ENCODE assay signal across 14 cellular contexts in the genomic region with DNA sequence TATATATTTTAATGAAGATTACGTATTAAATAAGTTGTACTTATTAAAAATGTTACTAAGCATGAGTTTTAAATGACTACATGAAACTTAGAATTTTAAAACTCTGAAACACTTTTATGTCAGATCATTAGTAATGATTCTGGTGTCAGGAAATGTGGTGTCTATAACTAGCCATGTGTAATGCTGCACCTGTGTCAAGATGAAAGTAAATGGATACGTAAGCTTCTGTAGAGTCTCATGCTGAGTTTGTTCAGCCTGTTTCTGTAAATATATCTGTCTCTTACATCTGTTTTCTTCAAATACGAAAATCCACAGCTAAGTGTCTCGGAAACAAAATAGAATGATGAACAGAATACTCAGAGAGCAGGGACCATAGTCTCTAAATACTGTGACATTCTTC.
"Had no signal": no experiment of that assay in that cellular context is flagged by ENCODE, and none has a peak within 500 bp of the region (broad histone marks: within the 10 kb centered on the region; RNA-seq: fewer than 3 reads in every experiment).

No MANE protein-coding gene starts in this region.

- H3K27me3 ChIP-seq: right atrium auricular region, thyroid gland, vagina had no signal

- H3K36me3 Mint-ChIP-seq: naive thymus-derived CD8-positive, alpha-beta T cell had no signal

- H3K27me3 Mint-ChIP-seq: activated CD4-positive, alpha-beta T cell treated with anti-CD3 and anti-CD28 coated beads, Interleukin-2, amount 10 ng/mL, durations not matched to agents 24 days and 14 days had no signal

- DNase-seq: activated CD4-positive, alpha-beta T cell treated with anti-CD3 and anti-CD28 coated beads, Interleukin-2, amount 10 ng/mL, durations not matched to agents 24 days and 14 days; activated naive CD4-positive, alpha-beta T cell treated with anti-CD3 and anti-CD28 coated beads for 36 hours; foreskin melanocyte; head of caudate nucleus; mucosa of descending colon; naive thymus-derived CD8-positive, alpha-beta T cell; posterior cingulate gyrus; thyroid gland had no signal

- H3K27ac ChIP-seq: right atrium auricular region, skin epidermis, thyroid gland, vagina had no signal

- H3K4me1 Mint-ChIP-seq: activated CD4-positive, alpha-beta T cell treated with anti-CD3 and anti-CD28 coated beads, Interleukin-2, amount 10 ng/mL, durations not matched to agents 24 days and 14 days; naive thymus-derived CD8-positive, alpha-beta T cell had no signal

- H3K4me3 ChIP-seq: mucosa of descending colon, right atrium auricular region, skin epidermis, thyroid gland, vagina had no signal

- H3K9me3 ChIP-seq: mucosa of descending colon, right atrium auricular region, thyroid gland, vagina had no signal

- H3K4me3 Mint-ChIP-seq: activated CD4-positive, alpha-beta T cell treated with anti-CD3 and anti-CD28 coated beads, Interleukin-2, amount 10 ng/mL, durations not matched to agents 24 days and 14 days; activated naive CD4-positive, alpha-beta T cell treated with anti-CD3 and anti-CD28 coated beads for 36 hours; naive thymus-derived CD8-positive, alpha-beta T cell had no signal

- ATAC-seq: left lobe of liver; mucosa of descending colon; naive thymus-derived CD8-positive, alpha-beta T cell had no signal

- H3K27ac Mint-ChIP-seq: activated CD4-positive, alpha-beta T cell treated with anti-CD3 and anti-CD28 coated beads, Interleukin-2, amount 10 ng/mL, durations not matched to agents 24 days and 14 days; activated naive CD4-positive, alpha-beta T cell treated with anti-CD3 and anti-CD28 coated beads for 36 hours; naive thymus-derived CD8-positive, alpha-beta T cell had no signal

- FAIRE-seq: astrocyte, colon had no signal

- H3K9me3 Mint-ChIP-seq: activated CD4-positive, alpha-beta T cell treated with anti-CD3 and anti-CD28 coated beads, Interleukin-2, amount 10 ng/mL, durations not matched to agents 24 days and 14 days; activated naive CD4-positive, alpha-beta T cell treated with anti-CD3 and anti-CD28 coated beads for 36 hours; naive thymus-derived CD8-positive, alpha-beta T cell had no signal

- H3K36me3 ChIP-seq: right atrium auricular region, thyroid gland, vagina had no signal

- H3K4me1 ChIP-seq: right atrium auricular region, thyroid gland, vagina had no signal
